8 cellular contexts compared by ENCODE assay signal in the genomic region with DNA sequence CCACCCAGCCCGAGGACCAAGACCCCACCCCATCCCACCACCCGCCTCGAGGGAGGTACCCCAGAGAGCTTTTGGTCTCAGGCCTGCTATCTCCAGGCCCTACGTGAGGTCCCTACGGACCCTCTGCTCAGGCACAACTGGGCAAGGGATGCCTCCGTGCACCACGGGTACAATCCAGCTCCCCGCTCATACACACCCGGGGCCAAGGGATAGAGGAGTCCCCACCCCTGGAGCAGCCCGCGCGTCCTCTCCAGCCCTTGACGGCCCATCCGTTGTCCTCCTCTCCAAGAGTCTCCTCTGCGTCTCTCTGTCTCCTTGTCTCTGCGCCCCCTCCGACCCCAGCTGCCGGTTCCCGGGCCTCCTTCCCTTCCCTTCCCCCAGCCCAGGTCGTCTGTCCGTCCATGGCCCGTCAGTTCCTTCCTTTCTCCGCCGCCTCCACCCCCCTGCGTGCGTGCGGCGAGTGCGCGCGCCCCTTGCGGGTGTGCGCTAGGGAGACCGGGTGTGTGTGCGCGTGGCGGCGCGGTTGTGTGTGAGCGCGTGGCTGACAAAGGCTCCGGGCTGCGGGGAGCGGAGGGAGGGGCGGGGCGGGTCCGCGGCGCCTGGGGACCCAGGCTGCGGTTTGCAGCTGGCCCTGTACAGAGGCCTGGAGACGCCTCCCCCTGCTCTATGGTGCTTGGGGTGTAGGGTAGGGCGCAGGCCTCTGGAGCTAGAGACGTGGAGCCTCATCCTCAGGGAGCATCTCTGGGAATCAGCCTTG. TPM values are rescaled to one million over a fixed set of nuclear protein-coding genes. Genes with fewer than 3 reads are reported as not detected.
DNase-seq lines count a peak whose midpoint lies in the region; ATAC-seq and TF ChIP-seq lines count a peak whose summit lies in the region.

No MANE protein-coding gene starts in this region.

- H3K9me3 ChIP-seq in mammary epithelial cell (replicated peaks; ENCODE audit: insufficient read depth, low read length) (no peaks in the 10 kb centered on the region), lower lobe of right lung (no peaks in the 10 kb centered on the region), stomach smooth muscle (ENCODE audit: control insufficient read depth in 2 of 2, low read length in 2 of 2) (no peaks in the 10 kb centered on the region)

- intact Hi-C loops in mammary epithelial cell (cut with micrococcal nuclease) (no loop called here), lower lobe of right lung (cut with DNase I) (no loop called here)

- DNase-seq in D341Med (ENCODE audit: low spot score) (peak; percentile 61), NAMALWA (ENCODE audit: low spot score) (peak; percentile 37), mammary epithelial cell (no peak), lower lobe of right lung (no peak), NCI-H1092 (lab: John Stamatoyannopoulos, UW) (no peak)

- dilution Hi-C loops in mammary epithelial cell (cut with HindIII; ENCODE audit: low sequenced_read_pairs) = loop anchor here (10.0 kb wide), 1 partner anchor 385 kb away; no protein-coding TSS in a partner anchor

- TF ChIP-seq CTCF in mammary epithelial cell (conservative IDR thresholded peaks at IDR 0.05 in 1 of 2, IDR thresholded peaks at IDR 0.05 in 1 of 2; ENCODE audit: extremely low read depth in 1 of 2, insufficient read depth in 1 of 2, low read depth in 1 of 2, low read length in 2 of 2) (no peak), lower lobe of right lung (IDR thresholded peaks at IDR 0.05) (no peak)

- CTCF ChIA-PET in mammary epithelial cell (lab: Charles Lee; ENCODE audit: low non-redundant PET) = no interaction called here

- H3K4me3 ChIP-seq in mammary epithelial cell (replicated peaks in 1 of 3; ENCODE audit: insufficient read depth in 1 of 3, low read depth in 2 of 3, low read length in 3 of 3) = no peak overlapping the region
- H3K4me3 ChIP-seq in lower lobe of right lung = peak overlapping the region; percentile 61
- peak overlapping the region; percentile 53 to 66 for H3K4me3 ChIP-seq in stomach smooth muscle (ENCODE audit: low read length in 2 of 2)

- H3K4me1 ChIP-seq in mammary epithelial cell (ENCODE audit: insufficient read depth, low read length) (peaks cover 15% of the 10 kb centered on the region), lower lobe of right lung (peaks cover 62% of the 10 kb centered on the region), stomach smooth muscle (ENCODE audit: control insufficient read depth, insufficient read depth, low read length) (peaks cover 19% of the 10 kb centered on the region)

- 0% methylated on average over 4 of the region's 53 CpGs for WGBS in mammary epithelial cell (ENCODE audit: low coverage, missing lambda C conversion rate)

- in situ Hi-C loops in mammary epithelial cell (cut with MboI; ENCODE audit: low sequenced_read_pairs in 2 of 2) = no loop called here

- peak; percentile 31 to 55 for ATAC-seq in lower lobe of right lung
- ATAC-seq in GM18870 (IDR thresholded peaks at IDR 0.05; ENCODE audit: unreplicated experiment) = no peak
- no peak for ATAC-seq in GM19324 (IDR thresholded peaks at IDR 0.05; ENCODE audit: low FRiP score, unreplicated experiment)

- no TSS peak for BruUV-seq in mammary epithelial cell (replicated peaks; lab: Mats Ljungman, UMichigan)

- H3K4me2 ChIP-seq in mammary epithelial cell (ENCODE audit: insufficient read depth, low read depth, low read length) = peak overlapping the region; percentile 42

- H2AFZ ChIP-seq in mammary epithelial cell (ENCODE audit: low read depth, low read length) = no peak overlapping the region

- H3K79me2 ChIP-seq in mammary epithelial cell (ENCODE audit: insufficient read depth, low read length) = no peaks in the 10 kb centered on the region

- H3K27ac ChIP-seq in mammary epithelial cell (ENCODE audit: insufficient read depth, low read depth, low read length) (no peak overlapping the region), lower lobe of right lung (peak overlapping the region; percentile 68), stomach smooth muscle (ENCODE audit: low read length) (no peak overlapping the region)

- no peaks in the 10 kb centered on the region for H4K20me1 ChIP-seq in mammary epithelial cell (ENCODE audit: insufficient read depth, low read length)

- H3K36me3 ChIP-seq in mammary epithelial cell (ENCODE audit: insufficient read depth, low read length) (no peaks in the 10 kb centered on the region), lower lobe of right lung (no peaks in the 10 kb centered on the region), stomach smooth muscle (ENCODE audit: control insufficient read depth in 2 of 2, insufficient read depth in 2 of 2, low read length in 2 of 2) (no peaks in the 10 kb centered on the region)

- H3K9ac ChIP-seq in mammary epithelial cell (ENCODE audit: insufficient read depth, low read length) = no peak overlapping the region
- H3K9ac ChIP-seq in stomach smooth muscle (ENCODE audit: low read length in 2 of 2) = no peak overlapping the region

- H3K27me3 ChIP-seq in mammary epithelial cell (ENCODE audit: insufficient read depth, low read length) = peaks cover 19% of the 10 kb centered on the region
- peaks cover 23% of the 10 kb centered on the region for H3K27me3 ChIP-seq in lower lobe of right lung (ENCODE audit: low read depth)
- H3K27me3 ChIP-seq in stomach smooth muscle (ENCODE audit: control insufficient read depth in 1 of 2, insufficient read depth in 2 of 2, low read length in 2 of 2) = peaks cover 31 to 34% of the 10 kb centered on the region in 2 donors

RNA-seq across cellular contexts. Expression of a gene that starts 0.9 kb away (rescaled TPM):
- total RNA-seq in mammary epithelial cell (under 1 TPM in 1 of 2 donors, not detected in 1; 0.67 TPM), lower lobe of right lung (42.0 TPM)
- not detected for polyA plus RNA-seq in mammary epithelial cell
- 1.3 TPM for polyA minus RNA-seq in mammary epithelial cell

RNA-seq across cellular contexts. Expression of a gene that starts 55.6 kb away (rescaled TPM):
- total RNA-seq in mammary epithelial cell (100 to 1,000 TPM in 1 of 2 donors, 10 to 100 TPM in 1; 63.2 to 105 TPM), lower lobe of right lung (38.8 TPM)
- 44.6 TPM for polyA plus RNA-seq in mammary epithelial cell
- 80.4 TPM for polyA minus RNA-seq in mammary epithelial cell

Comparison
In these comparisons a context has a peak if more than half of its experiments do, and no peak if none do; other contexts are left out.
1. DNase-seq: peak in D341Med (single experiment) and NAMALWA (single experiment); none in mammary epithelial cell (single experiment), lower lobe of right lung (single experiment) and NCI-H1092 (single experiment).
2. H3K4me3 ChIP-seq: peak in lower lobe of right lung (single experiment) and stomach smooth muscle (2 of 2); none in mammary epithelial cell (0 of 3).
3. ATAC-seq: peak in lower lobe of right lung (2 of 2); none in GM18870 (single experiment) and GM19324 (single experiment).
4. RNA of a gene that starts 0.9 kb away (total RNA-seq): 42.0 TPM in lower lobe of right lung (single experiment); 0.67 TPM in mammary epithelial cell; every median in the first group is over 10 times any median in the second.